Comparison of ENCODE assay signal across 1 cellular context in the genomic region with DNA sequence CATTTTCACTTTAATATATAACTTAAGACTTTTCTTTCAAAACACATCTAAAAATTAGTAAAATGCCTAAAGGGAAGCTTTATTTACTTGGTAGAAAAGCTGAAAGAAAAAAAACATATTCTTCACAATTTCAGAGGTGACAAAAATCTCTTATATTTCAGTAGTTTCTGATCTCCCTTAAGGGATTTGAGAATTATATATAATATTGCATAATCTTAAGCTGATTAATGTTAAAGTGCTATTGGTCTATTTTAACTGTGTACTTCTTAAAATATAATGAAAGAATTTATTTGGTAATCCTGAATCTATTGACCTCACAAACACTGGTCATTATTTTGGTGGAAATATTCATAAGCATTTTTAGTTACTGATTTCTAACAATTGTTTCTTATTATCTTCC.
TF ChIP-seq lines count a peak whose summit lies in the region.

No MANE protein-coding gene starts in this region.

TF ChIP-seq in HepG2, 621 proteins besides CTCF, POLR2A, EP300 and RAD21 (continued from another document):
- TF ChIP-seq, protein P1, sequence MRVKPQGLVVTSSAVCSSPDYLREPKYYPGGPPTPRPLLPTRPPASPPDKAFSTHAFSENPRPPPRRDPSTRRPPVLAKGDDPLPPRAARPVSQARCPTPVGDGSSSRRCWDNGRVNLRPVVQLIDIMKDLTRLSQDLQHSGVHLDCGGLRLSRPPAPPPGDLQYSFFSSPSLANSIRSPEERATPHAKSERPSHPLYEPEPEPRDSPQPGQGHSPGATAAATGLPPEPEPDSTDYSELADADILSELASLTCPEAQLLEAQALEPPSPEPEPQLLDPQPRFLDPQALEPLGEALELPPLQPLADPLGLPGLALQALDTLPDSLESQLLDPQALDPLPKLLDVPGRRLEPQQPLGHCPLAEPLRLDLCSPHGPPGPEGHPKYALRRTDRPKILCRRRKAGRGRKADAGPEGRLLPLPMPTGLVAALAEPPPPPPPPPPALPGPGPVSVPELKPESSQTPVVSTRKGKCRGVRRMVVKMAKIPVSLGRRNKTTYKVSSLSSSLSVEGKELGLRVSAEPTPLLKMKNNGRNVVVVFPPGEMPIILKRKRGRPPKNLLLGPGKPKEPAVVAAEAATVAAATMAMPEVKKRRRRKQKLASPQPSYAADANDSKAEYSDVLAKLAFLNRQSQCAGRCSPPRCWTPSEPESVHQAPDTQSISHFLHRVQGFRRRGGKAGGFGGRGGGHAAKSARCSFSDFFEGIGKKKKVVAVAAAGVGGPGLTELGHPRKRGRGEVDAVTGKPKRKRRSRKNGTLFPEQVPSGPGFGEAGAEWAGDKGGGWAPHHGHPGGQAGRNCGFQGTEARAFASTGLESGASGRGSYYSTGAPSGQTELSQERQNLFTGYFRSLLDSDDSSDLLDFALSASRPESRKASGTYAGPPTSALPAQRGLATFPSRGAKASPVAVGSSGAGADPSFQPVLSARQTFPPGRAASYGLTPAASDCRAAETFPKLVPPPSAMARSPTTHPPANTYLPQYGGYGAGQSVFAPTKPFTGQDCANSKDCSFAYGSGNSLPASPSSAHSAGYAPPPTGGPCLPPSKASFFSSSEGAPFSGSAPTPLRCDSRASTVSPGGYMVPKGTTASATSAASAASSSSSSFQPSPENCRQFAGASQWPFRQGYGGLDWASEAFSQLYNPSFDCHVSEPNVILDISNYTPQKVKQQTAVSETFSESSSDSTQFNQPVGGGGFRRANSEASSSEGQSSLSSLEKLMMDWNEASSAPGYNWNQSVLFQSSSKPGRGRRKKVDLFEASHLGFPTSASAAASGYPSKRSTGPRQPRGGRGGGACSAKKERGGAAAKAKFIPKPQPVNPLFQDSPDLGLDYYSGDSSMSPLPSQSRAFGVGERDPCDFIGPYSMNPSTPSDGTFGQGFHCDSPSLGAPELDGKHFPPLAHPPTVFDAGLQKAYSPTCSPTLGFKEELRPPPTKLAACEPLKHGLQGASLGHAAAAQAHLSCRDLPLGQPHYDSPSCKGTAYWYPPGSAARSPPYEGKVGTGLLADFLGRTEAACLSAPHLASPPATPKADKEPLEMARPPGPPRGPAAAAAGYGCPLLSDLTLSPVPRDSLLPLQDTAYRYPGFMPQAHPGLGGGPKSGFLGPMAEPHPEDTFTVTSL (CRISPR knock-in tag; IDR thresholded peaks at IDR 0.05; ENCODE audit: borderline replicate concordance) = no peak
- TF ChIP-seq HNF4A (CRISPR knock-in tag; IDR thresholded peaks at IDR 0.05) (no peak), HNRNPLL (IDR thresholded peaks at IDR 0.05; ENCODE audit: low read depth, low read length, poor library complexity, severe bottlenecking) (no peak), ZKSCAN8 (CRISPR knock-in tag; IDR thresholded peaks at IDR 0.05; ENCODE audit: borderline replicate concordance) (no peak), KDM5A (IDR thresholded peaks at IDR 0.05; ENCODE audit: borderline replicate concordance, low read length) (no peak), HDAC1 (CRISPR knock-in tag; IDR thresholded peaks at IDR 0.05) (no peak), ZNF572 (CRISPR knock-in tag; IDR thresholded peaks at IDR 0.05) (no peak), ZNF343 (CRISPR knock-in tag; IDR thresholded peaks at IDR 0.05) (no peak), ZNF530 (CRISPR knock-in tag; IDR thresholded peaks at IDR 0.05; ENCODE audit: low read depth) (no peak), HNRNPK (IDR thresholded peaks at IDR 0.05; ENCODE audit: low read depth, low read length, poor library complexity, severe bottlenecking) (no peak), IKZF4 (CRISPR knock-in tag; IDR thresholded peaks at IDR 0.05; ENCODE audit: borderline replicate concordance, low read depth, not compliant biosample characterization) (no peak), DMAP1 (CRISPR knock-in tag; IDR thresholded peaks at IDR 0.05) (no peak), ZNF773 (CRISPR knock-in tag; IDR thresholded peaks at IDR 0.05; ENCODE audit: borderline replicate concordance) (no peak)
- TF ChIP-seq, protein P2, sequence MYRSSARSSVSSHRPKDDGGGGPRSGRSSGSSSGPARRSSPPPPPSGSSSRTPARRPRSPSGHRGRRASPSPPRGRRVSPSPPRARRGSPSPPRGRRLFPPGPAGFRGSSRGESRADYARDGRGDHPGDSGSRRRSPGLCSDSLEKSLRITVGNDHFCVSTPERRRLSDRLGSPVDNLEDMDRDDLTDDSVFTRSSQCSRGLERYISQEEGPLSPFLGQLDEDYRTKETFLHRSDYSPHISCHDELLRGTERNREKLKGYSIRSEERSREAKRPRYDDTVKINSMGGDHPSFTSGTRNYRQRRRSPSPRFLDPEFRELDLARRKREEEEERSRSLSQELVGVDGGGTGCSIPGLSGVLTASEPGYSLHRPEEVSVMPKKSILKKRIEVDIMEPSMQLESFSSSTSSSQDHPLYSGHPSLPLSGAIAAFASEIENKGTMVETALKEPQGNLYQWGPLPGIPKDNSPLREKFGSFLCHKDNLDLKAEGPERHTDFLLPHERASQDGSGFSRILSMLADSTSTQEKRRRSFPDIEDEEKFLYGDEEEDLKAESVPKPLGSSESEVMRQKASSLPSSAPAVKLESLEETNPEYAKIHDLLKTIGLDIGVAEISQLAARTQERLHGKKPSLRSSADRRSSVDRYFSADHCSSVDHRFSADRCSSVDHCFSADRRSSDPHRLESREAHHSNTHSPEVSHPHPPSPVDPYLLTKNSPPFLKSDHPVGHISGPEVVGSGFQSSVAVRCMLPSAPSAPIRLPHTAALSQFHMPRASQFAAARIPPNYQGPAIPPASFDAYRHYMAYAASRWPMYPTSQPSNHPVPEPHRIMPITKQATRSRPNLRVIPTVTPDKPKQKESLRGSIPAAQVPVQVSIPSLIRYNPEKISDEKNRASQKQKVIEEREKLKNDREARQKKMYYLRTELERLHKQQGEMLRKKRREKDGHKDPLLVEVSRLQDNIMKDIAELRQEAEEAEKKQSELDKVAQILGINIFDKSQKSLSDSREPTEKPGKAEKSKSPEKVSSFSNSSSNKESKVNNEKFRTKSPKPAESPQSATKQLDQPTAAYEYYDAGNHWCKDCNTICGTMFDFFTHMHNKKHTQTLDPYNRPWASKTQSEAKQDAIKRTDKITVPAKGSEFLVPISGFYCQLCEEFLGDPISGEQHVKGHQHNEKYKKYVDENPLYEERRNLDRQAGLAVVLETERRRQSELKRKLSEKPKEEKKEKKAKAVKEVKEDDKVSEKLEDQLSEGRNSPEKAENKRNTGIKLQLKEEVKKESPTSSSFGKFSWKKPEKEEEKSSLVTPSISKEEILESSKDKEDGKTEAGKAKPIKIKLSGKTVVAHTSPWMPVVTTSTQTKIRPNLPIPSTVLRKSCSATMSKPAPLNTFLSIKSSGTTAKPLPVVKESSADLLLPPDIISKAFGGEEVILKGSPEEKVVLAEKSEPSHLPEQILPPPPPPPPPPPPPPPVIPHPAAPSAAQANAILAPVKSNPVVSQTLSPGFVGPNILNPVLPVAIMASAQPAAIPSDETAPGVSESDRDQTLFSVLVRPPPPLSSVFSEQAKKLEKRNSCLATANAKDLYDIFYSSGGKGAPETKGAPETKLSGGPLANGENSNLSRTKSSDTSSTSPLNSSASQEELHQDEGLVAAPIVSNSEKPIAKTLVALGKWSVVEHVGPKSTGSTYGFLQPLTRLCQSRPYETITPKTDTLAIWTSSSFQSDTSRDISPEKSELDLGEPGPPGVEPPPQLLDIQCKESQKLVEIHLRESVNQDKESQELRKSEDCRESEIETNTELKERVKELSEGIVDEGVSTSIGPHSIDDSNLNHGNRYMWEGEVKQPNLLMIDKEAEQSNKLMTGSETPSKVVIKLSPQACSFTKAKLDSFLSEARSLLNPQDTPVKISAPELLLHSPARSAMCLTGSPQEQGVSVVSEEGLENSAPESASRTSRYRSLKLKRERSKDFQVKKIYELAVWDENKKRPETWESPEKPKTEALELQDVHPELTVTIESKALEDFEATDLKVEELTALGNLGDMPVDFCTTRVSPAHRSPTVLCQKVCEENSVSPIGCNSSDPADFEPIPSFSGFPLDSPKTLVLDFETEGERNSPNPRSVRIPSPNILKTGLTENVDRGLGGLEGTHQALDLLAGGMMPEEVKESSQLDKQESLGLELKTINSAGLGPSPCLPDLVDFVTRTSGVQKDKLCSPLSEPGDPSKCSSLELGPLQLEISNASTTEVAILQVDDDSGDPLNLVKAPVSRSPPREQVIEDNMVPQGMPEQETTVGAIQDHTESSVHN (CRISPR knock-in tag; IDR thresholded peaks at IDR 0.05) = no peak
